ENCODE assay signal across 8 cellular contexts in the genomic region with DNA sequence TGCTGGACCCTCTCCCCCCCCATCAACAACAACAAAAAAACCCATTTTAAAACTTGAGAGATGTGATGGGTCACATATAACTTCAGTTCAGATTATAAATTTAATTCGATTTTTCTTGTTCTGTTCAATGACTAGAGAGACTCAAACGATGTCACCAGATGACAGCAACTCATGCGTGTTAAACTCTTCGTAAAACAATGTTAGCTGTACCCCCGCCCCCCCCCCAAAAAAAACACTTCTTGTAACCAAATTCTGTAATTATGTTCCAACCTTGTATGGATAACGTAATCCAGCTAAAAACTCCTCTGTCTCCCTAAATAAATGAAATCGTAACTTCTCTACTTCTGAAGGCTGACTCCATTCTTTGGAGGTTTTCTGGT. TPM values are rescaled to one million over a fixed set of nuclear protein-coding genes. Genes with fewer than 3 reads are reported as not detected.
DNase-seq lines count a peak whose midpoint lies in the region; ATAC-seq and TF ChIP-seq lines count a peak whose summit lies in the region.

No MANE protein-coding gene starts in this region.

- peak overlapping the region; percentile 99 for H3K4me3 ChIP-seq in GM06990 (replicated peaks; ENCODE audit: low read depth, low read length)
- H3K4me3 ChIP-seq in SJCRH30: peak overlapping the region; percentile 82
- H3K4me3 ChIP-seq in esophagus squamous epithelium: peak overlapping the region; percentile 70 to 78 (median 76)
- peak overlapping the region; percentile 69 to 75 for H3K4me3 ChIP-seq in prostate gland

- H3K36me3 ChIP-seq in GM06990 (ENCODE audit: control insufficient read depth, insufficient read depth, low read length): peaks cover 7% of the 10 kb centered on the region
- peaks cover 40% of the 10 kb centered on the region for H3K36me3 ChIP-seq in SJCRH30
- peaks cover 0 to 23% (median 0%) of the 10 kb centered on the region in 3 donors for H3K36me3 ChIP-seq in esophagus squamous epithelium
- no peaks in the 10 kb centered on the region for H3K36me3 ChIP-seq in prostate gland

- peaks cover 21% of the 10 kb centered on the region for H3K4me1 ChIP-seq in SJCRH30
- H3K4me1 ChIP-seq in esophagus squamous epithelium: peaks cover 23 to 45% (median 32%) of the 10 kb centered on the region in 3 donors
- H3K4me1 ChIP-seq in prostate gland (replicated peaks): peaks cover 16% of the 10 kb centered on the region

- TF ChIP-seq CTCF in GM06990 (IDR thresholded peaks at IDR 0.05; ENCODE audit: insufficient read depth, low read length, poor library complexity, severe bottlenecking) (no peak), esophagus squamous epithelium (IDR thresholded peaks at IDR 0.05) (no peak), prostate gland (IDR thresholded peaks at IDR 0.05) (no peak)

- TF ChIP-seq POLR2A in esophagus squamous epithelium (IDR thresholded peaks at IDR 0.05): no peak
- TF ChIP-seq POLR2A in prostate gland (IDR thresholded peaks at IDR 0.05): no peak

- no peaks in the 10 kb centered on the region for H3K27me3 ChIP-seq in GM06990 (replicated peaks; ENCODE audit: control insufficient read depth, insufficient read depth, low read length)
- no peaks in the 10 kb centered on the region for H3K27me3 ChIP-seq in SJCRH30
- H3K27me3 ChIP-seq in esophagus squamous epithelium: no peaks in the 10 kb centered on the region
- no peaks in the 10 kb centered on the region for H3K27me3 ChIP-seq in prostate gland (replicated peaks; ENCODE audit: insufficient read depth)

- H3K9me3 ChIP-seq in SJCRH30 (replicated peaks) (no peaks in the 10 kb centered on the region), esophagus squamous epithelium (no peaks in the 10 kb centered on the region), prostate gland (no peaks in the 10 kb centered on the region)

- intact Hi-C loops in esophagus squamous epithelium (cut with DNase I): loop anchor here (10.0 kb wide), 1 partner anchor 81 kb away; a partner anchor contains a TSS
- intact Hi-C loops in prostate gland (cut with DNase I): loop anchor here (10.0 kb wide), 1 partner anchor 91 kb away; a partner anchor contains a TSS

- WGBS in esophagus squamous epithelium, 2 donors: 26 to 28% methylated on average over 7 of the region's 7 CpGs
- 27% methylated on average over 7 of the region's 7 CpGs for whole genome bisulfite sequencing in prostate gland

- DNase-seq in GM06990 (ENCODE audit: extremely low read depth, insufficient read length) (no peak), SJCRH30 (no peak), esophagus squamous epithelium (lab: John Stamatoyannopoulos, UW) (no peak), prostate gland (ENCODE audit: low spot score) (no peak), midbrain (lab: John Stamatoyannopoulos, UW) (no peak), HuH-7 (ENCODE audit: low spot score) (no peak)

- ATAC-seq in HG02852 (IDR thresholded peaks at IDR 0.05; ENCODE audit: unreplicated experiment) (no peak), GM21723 (IDR thresholded peaks at IDR 0.05; ENCODE audit: unreplicated experiment) (no peak)

- peak overlapping the region; percentile 97 for H3K27ac ChIP-seq in SJCRH30
- H3K27ac ChIP-seq in esophagus squamous epithelium: peak overlapping the region; percentile 91 to 96 (median 93)
- peak overlapping the region; percentile 94 to 96 for H3K27ac ChIP-seq in prostate gland

RNA-seq across cellular contexts. Expression of a gene that starts 0.6 kb away (rescaled TPM):
- 2,251 and 2,266 TPM in 2 replicates for total RNA-seq in SJCRH30 (2014; rRNA removed; shearing (Covaris generic))
- total RNA-seq in esophagus squamous epithelium (1,000 to 10,000 TPM; 1,083 to 1,907 (median 1,546) TPM), prostate gland (1,000 to 10,000 TPM in 1 of 2 donors, 100 to 1,000 TPM in 1; 912 to 1,347 TPM)

RNA-seq across cellular contexts. Expression of a gene that starts 26.4 kb away (rescaled TPM):
- total RNA-seq in SJCRH30 (2014; rRNA removed; shearing (Covaris generic)): 47.3 and 52.3 TPM in 2 replicates
- total RNA-seq in esophagus squamous epithelium (10 to 100 TPM in 2 of 4 donors, 1 to 10 TPM in 2; 3.7 to 30.3 (median 10.6) TPM), prostate gland (10 to 100 TPM in 1 of 2 donors, 1 to 10 TPM in 1; 9.0 to 14.5 TPM)

RNA-seq across cellular contexts. Expression of a gene that starts 37.4 kb away (rescaled TPM):
- 0.43 and 0.73 TPM in 2 replicates for total RNA-seq in SJCRH30 (2014; rRNA removed; shearing (Covaris generic))
- total RNA-seq in esophagus squamous epithelium (10 to 100 TPM in 1 of 4 donors, 1 to 10 TPM in 1, under 1 TPM in 1, not detected in 1; 0.88 to 13.2 (median 5.6) TPM), prostate gland (10 to 100 TPM; 25.4 to 36.4 TPM)

RNA-seq across cellular contexts. Expression of a gene that starts 37.6 kb away (rescaled TPM):
- total RNA-seq in SJCRH30 (2014; rRNA removed; shearing (Covaris generic)): 238 and 251 TPM in 2 replicates
- 100 to 1,000 TPM in 2 of 4 donors, 10 to 100 TPM in 2; 61.9 to 157 (median 100) TPM for total RNA-seq in esophagus squamous epithelium
- 100 to 1,000 TPM in 1 of 2 donors, 10 to 100 TPM in 1; 94.6 to 125 TPM for total RNA-seq in prostate gland
